ENCODE assay signal across 12 cellular contexts in genomic region chr17:82753516-82753915, GRCh38. TPM values are rescaled to one million over a fixed set of nuclear protein-coding genes. Genes with fewer than 3 reads are reported as not detected.
DNase-seq lines count a peak whose midpoint lies in the region; ATAC-seq and TF ChIP-seq lines count a peak whose summit lies in the region.
"Had no signal": no experiment of that assay in that cellular context is flagged by ENCODE, and none has a peak within 500 bp of the region (broad histone marks: within the 10 kb centered on the region; RNA-seq: fewer than 3 reads in every experiment).

No MANE protein-coding gene starts in this region.

- H3K27me3 Mint-ChIP-seq in activated T-cell treated with anti-CD3 and anti-CD28 coated beads, Interleukin-2, amount 50 U/mL, for 24 hours: no peaks in the 10 kb centered on the region
- no peaks in the 10 kb centered on the region for H3K27me3 Mint-ChIP-seq in effector memory CD8-positive, alpha-beta T cell
- peaks cover 10% of the 10 kb centered on the region for H3K27me3 Mint-ChIP-seq in progenitor cell of endocrine pancreas

- H3K9me2 ChIP-seq in OCI-LY1 (ENCODE audit: low read depth, low read length): no peaks in the 10 kb centered on the region

- H3K27me3 ChIP-seq in OCI-LY1 (ENCODE audit: insufficient read depth, low read length): no peaks in the 10 kb centered on the region
- no peaks in the 10 kb centered on the region for H3K27me3 ChIP-seq in effector memory CD4-positive, alpha-beta T cell (replicated peaks; ENCODE audit: control insufficient read depth, insufficient read depth, low read length, poor library complexity, severe bottlenecking)
- H3K27me3 ChIP-seq: ascending aorta, pancreas, transverse colon had no signal

- no peaks in the 10 kb centered on the region for H3F3A ChIP-seq in OCI-LY1 (ENCODE audit: insufficient read depth, low read length)

- H4K20me1 ChIP-seq in OCI-LY1 (ENCODE audit: insufficient read depth, low read length): no peaks in the 10 kb centered on the region

- no peak for ATAC-seq in effector memory CD8-positive, alpha-beta T cell (replicated peaks)
- no peak for ATAC-seq in GM21717 (IDR thresholded peaks at IDR 0.05; ENCODE audit: unreplicated experiment)
- ATAC-seq: pancreas had no signal

- no peak overlapping the region for H2AFZ ChIP-seq in OCI-LY1 (ENCODE audit: low read length)

- 0 out of 2 replicates have a peak, but pooled peaks cover 4% of the 10 kb centered on the region for H3K9me3 ChIP-seq in OCI-LY1 (ENCODE audit: low read length)
- no peaks in the 10 kb centered on the region for H3K9me3 ChIP-seq in effector memory CD4-positive, alpha-beta T cell (ENCODE audit: control insufficient read depth, low read length)
- H3K9me3 ChIP-seq: ascending aorta, pancreas, transverse colon had no signal

- H3K4me3 Mint-ChIP-seq in activated T-cell treated with anti-CD3 and anti-CD28 coated beads, Interleukin-2, amount 50 U/mL, for 24 hours: peak overlapping the region; percentile 89
- peak overlapping the region; percentile 82 to 86 for H3K4me3 Mint-ChIP-seq in effector memory CD8-positive, alpha-beta T cell
- H3K4me3 Mint-ChIP-seq in progenitor cell of endocrine pancreas (ENCODE audit: low read depth): peak overlapping the region; percentile 83

- H3K79me2 ChIP-seq in OCI-LY1 (ENCODE audit: insufficient read depth, low read length): no peaks in the 10 kb centered on the region; the same call in none of the 2 replicates

- peak overlapping the region; percentile 71 for H3K27ac Mint-ChIP-seq in activated T-cell treated with anti-CD3 and anti-CD28 coated beads, Interleukin-2, amount 50 U/mL, for 24 hours
- no peak overlapping the region for H3K27ac Mint-ChIP-seq in effector memory CD8-positive, alpha-beta T cell
- H3K27ac Mint-ChIP-seq in progenitor cell of endocrine pancreas: no peak overlapping the region

- no peaks in the 10 kb centered on the region for H3K9me3 Mint-ChIP-seq in activated T-cell treated with anti-CD3 and anti-CD28 coated beads, Interleukin-2, amount 50 U/mL, for 24 hours
- H3K9me3 Mint-ChIP-seq in effector memory CD8-positive, alpha-beta T cell: no peaks in the 10 kb centered on the region
- H3K9me3 Mint-ChIP-seq in progenitor cell of endocrine pancreas (ENCODE audit: low read depth): no peaks in the 10 kb centered on the region

- peaks cover 21% of the 10 kb centered on the region for H3K4me1 ChIP-seq in OCI-LY1 (ENCODE audit: insufficient read depth, low read length, severe bottlenecking)
- peaks cover 11% of the 10 kb centered on the region for H3K4me1 ChIP-seq in effector memory CD4-positive, alpha-beta T cell (ENCODE audit: control insufficient read depth, insufficient read depth, low read length, poor library complexity, severe bottlenecking)

- DNase-seq in activated T-cell treated with anti-CD3 and anti-CD28 coated beads, Interleukin-2, amount 50 U/mL, for 24 hours: no peak
- no peak for DNase-seq in activated T-cell treated with anti-CD3 and anti-CD28 coated beads, Interleukin-2, amount 50 U/mL, for 48 hours
- DNase-seq in effector memory CD8-positive, alpha-beta T cell: no peak
- DNase-seq in progenitor cell of endocrine pancreas (ENCODE audit: low spot score, unreplicated experiment) (no peak), iPS-NIHi11 (ENCODE audit: low spot score) (no peak)
- DNase-seq in effector memory CD4-positive, alpha-beta T cell: no peak
- DNase-seq: NCI-H2029, pancreas, transverse colon had no signal

- H3K4me2 ChIP-seq in OCI-LY1 (ENCODE audit: low read length): no peak overlapping the region

- peak overlapping the region; percentile 93 for H3K4me3 ChIP-seq in OCI-LY1 (ENCODE audit: low read depth, low read length, poor library complexity, severe bottlenecking)
- H3K4me3 ChIP-seq in effector memory CD4-positive, alpha-beta T cell (ENCODE audit: insufficient read depth, low read depth, low read length, poor library complexity, severe bottlenecking): no peak overlapping the region

- peaks cover 24% of the 10 kb centered on the region for H3K4me1 Mint-ChIP-seq in activated T-cell treated with anti-CD3 and anti-CD28 coated beads, Interleukin-2, amount 50 U/mL, for 24 hours (ENCODE audit: low read depth)
- peaks cover 21 to 26% of the 10 kb centered on the region in 2 donors for H3K4me1 Mint-ChIP-seq in effector memory CD8-positive, alpha-beta T cell (ENCODE audit: low read depth in 2 of 2)
- peaks cover 14% of the 10 kb centered on the region for H3K4me1 Mint-ChIP-seq in progenitor cell of endocrine pancreas (ENCODE audit: low read depth)

- no peak overlapping the region for H3K9ac ChIP-seq in OCI-LY1 (ENCODE audit: low read length)

- peaks cover 44% of the 10 kb centered on the region for H3K36me3 Mint-ChIP-seq in activated T-cell treated with anti-CD3 and anti-CD28 coated beads, Interleukin-2, amount 50 U/mL, for 24 hours (ENCODE audit: low read depth)
- H3K36me3 Mint-ChIP-seq in effector memory CD8-positive, alpha-beta T cell (ENCODE audit: insufficient read depth): peaks cover 18% of the 10 kb centered on the region
- H3K36me3 Mint-ChIP-seq in progenitor cell of endocrine pancreas (ENCODE audit: insufficient read depth): peaks cover 6% of the 10 kb centered on the region

- no peak overlapping the region for H3K27ac ChIP-seq in OCI-LY1 (ENCODE audit: low read depth, low read length, poor library complexity, severe bottlenecking)
- no peak overlapping the region for H3K27ac ChIP-seq in effector memory CD4-positive, alpha-beta T cell (ENCODE audit: insufficient read depth, low read length, poor library complexity, severe bottlenecking)
- H3K27ac ChIP-seq: ascending aorta, pancreas had no signal

- peaks cover 10% of the 10 kb centered on the region; the same call in 1 of the 2 replicates for H3K36me3 ChIP-seq in OCI-LY1 (ENCODE audit: insufficient read depth, low read length)
- no peaks in the 10 kb centered on the region for H3K36me3 ChIP-seq in effector memory CD4-positive, alpha-beta T cell (ENCODE audit: control insufficient read depth, insufficient read depth, low read length)
- H3K36me3 ChIP-seq: ascending aorta, pancreas, transverse colon had no signal

- TF ChIP-seq CTCF in OCI-LY1 (IDR thresholded peaks at IDR 0.05; ENCODE audit: low read length) (no peak), progenitor cell of endocrine pancreas (IDR thresholded peaks at IDR 0.05; ENCODE audit: unreplicated experiment) (no peak)

RNA-seq across cellular contexts. Expression of gene TBCD, which starts 1.7 kb away (rescaled TPM):
- 95.6 and 103 TPM in 2 replicates for total RNA-seq in progenitor cell of endocrine pancreas

RNA-seq across cellular contexts. Expression of gene FN3K, which starts 18.1 kb away (rescaled TPM):
- 40.4 and 40.6 TPM in 2 replicates for total RNA-seq in progenitor cell of endocrine pancreas

RNA-seq across cellular contexts. Expression of gene FN3KRP, which starts 37.0 kb away (rescaled TPM):
- total RNA-seq in progenitor cell of endocrine pancreas: 31.8 and 34.2 TPM in 2 replicates

RNA-seq across cellular contexts. Expression of gene RAB40B, which starts 55.0 kb away (rescaled TPM):
- 13.3 and 14.3 TPM in 2 replicates for total RNA-seq in progenitor cell of endocrine pancreas
